16 cellular contexts compared by ENCODE assay signal in the genomic region with DNA sequence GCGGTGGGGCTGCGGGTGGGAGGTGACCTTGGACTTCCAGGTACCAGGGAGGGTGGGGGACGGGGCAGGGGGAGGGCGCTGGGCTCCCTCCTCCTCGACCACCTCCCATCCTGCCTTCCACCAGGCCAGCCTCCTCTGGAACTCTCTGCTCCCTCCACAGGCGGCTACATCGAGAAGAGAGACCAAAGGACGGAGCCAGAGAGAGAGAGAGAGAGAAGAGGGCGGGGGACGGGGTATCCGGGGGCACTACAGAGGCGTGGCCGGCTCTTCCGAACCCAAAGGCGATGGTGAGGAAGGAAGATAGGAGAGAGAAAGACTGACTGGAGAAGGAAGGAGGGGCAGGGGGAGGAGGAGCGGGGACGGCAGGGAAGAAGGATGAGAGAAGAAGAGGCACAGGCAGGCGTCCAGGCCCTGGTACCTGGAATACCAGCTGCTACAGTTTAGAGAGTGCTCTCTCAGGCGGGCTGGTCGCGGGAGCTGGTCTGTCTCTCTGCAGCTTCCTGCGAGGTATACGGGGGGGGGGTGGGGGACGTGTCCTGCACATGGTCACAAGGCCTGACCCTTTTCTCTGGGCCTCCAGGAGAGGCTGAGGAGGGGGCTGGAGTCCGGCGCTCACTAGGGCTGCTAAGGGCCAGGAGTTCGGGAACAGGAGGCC. TPM values are rescaled to one million over a fixed set of nuclear protein-coding genes. Genes with fewer than 3 reads are reported as not detected.
A peak's percentile ranks its signal among the peaks of the same experiment; 100 is the strongest.
DNase-seq lines count a peak whose midpoint lies in the region; ATAC-seq, FAIRE-seq and TF ChIP-seq lines count a peak whose summit lies in the region.
"Had no signal": no experiment of that assay in that cellular context is flagged by ENCODE, and none has a peak within 500 bp of the region (broad histone marks: within the 10 kb centered on the region; RNA-seq: fewer than 3 reads in every experiment).

No MANE protein-coding gene starts in this region.

- peak overlapping the region; percentile 79 for H3K4me2 ChIP-seq in GM23338

- H3K27ac ChIP-seq in CD4-positive, alpha-beta T cell (ENCODE audit: low read depth, low read length), result no peak overlapping the region
- H3K27ac ChIP-seq in GM23338 (ENCODE audit: low read depth), result no peak overlapping the region
- H3K27ac ChIP-seq: transverse colon had no signal

- no peaks in the 10 kb centered on the region for H3K27me3 ChIP-seq in CD4-positive, alpha-beta T cell (ENCODE audit: control insufficient read depth, insufficient read depth, low read length)
- no peaks in the 10 kb centered on the region for H3K27me3 ChIP-seq in GM23338 (ENCODE audit: insufficient read depth)
- no peaks in the 10 kb centered on the region for H3K27me3 ChIP-seq in bronchial epithelial cell (ENCODE audit: control insufficient read depth, insufficient read depth, low read length)
- H3K27me3 ChIP-seq: transverse colon had no signal

- peak overlapping the region; percentile 61 for H3K4me3 ChIP-seq in GM23338
- peak overlapping the region; percentile 1 for H3K4me3 ChIP-seq in bronchial epithelial cell (ENCODE audit: low read depth, low read length)
- H3K4me3 ChIP-seq: GM12878, transverse colon had no signal

- intact Hi-C loops in CD4-positive, alpha-beta T cell (cut with DNase I, micrococcal nuclease), result no loop called here
- intact Hi-C loops in Calu3 (cut with micrococcal nuclease; ENCODE audit: unreplicated experiment), result no loop called here

- H3F3A ChIP-seq in GM23338 (replicated peaks; ENCODE audit: low read depth), result no peaks in the 10 kb centered on the region

- H3K4me1 Mint-ChIP-seq in CD4-positive, alpha-beta T cell (ENCODE audit: low read depth), result peaks cover 4% of the 10 kb centered on the region
- H3K4me1 Mint-ChIP-seq in GM23338 (peaks cover 13% of the 10 kb centered on the region), Calu3 (ENCODE audit: low read depth, unreplicated experiment) (no peaks in the 10 kb centered on the region)

- no peak for FAIRE-seq in bronchial epithelial cell (lab: Jason Lieb, UNC)
- FAIRE-seq: GM12878 had no signal

- H3K27ac Mint-ChIP-seq in CD4-positive, alpha-beta T cell, result no peak overlapping the region
- H3K27ac Mint-ChIP-seq in GM23338 (no peak overlapping the region), Calu3 (ENCODE audit: unreplicated experiment) (no peak overlapping the region)
- H3K27ac Mint-ChIP-seq: naive B cell had no signal

- H3K27me3 Mint-ChIP-seq in CD4-positive, alpha-beta T cell, result no peaks in the 10 kb centered on the region
- H3K27me3 Mint-ChIP-seq in GM23338 (ENCODE audit: insufficient read depth, low read depth, poor library complexity) (peaks cover 5% of the 10 kb centered on the region), Calu3 (ENCODE audit: unreplicated experiment) (no peaks in the 10 kb centered on the region)

- H3K9me3 ChIP-seq in CD4-positive, alpha-beta T cell (ENCODE audit: control insufficient read depth, low read length), result no peaks in the 10 kb centered on the region
- H3K9me3 ChIP-seq: transverse colon had no signal

- H3K4me3 Mint-ChIP-seq in CD4-positive, alpha-beta T cell, result peak overlapping the region; percentile 84
- H3K4me3 Mint-ChIP-seq in GM23338 (peak overlapping the region; percentile 72; the same call in 2 of the 3 replicates), Calu3 (ENCODE audit: low read depth, unreplicated experiment) (no peak overlapping the region)

- DNase-seq in CD4-positive, alpha-beta T cell, result no peak
- DNase-seq in GM23338 (ENCODE audit: low spot score), result peak; percentile 79
- no peak for DNase-seq in bronchial epithelial cell (ENCODE audit: low read depth)
- peak; percentile 62 for DNase-seq in left kidney (ENCODE audit: low read depth, low spot score)
- DNase-seq in T-helper 1 cell, result no peak
- DNase-seq in Calu3, result no peak
- DNase-seq in NOMO-1 treated with dmso at 0.1 percent for 144 hours (lab: John Stamatoyannopoulos, UW; ENCODE audit: unreplicated experiment), result no peak
- DNase-seq: C1 segment of cervical spinal cord, naive B cell, NCI-H2029 treated with DMSO at 0.1 percent for 48 hours, NCI-H774, right cardiac atrium, transverse colon had no signal

- ATAC-seq in CD4-positive, alpha-beta T cell (ENCODE audit: poor library complexity), result peak; percentile 38
- peak; percentile 69 for ATAC-seq in GM23338
- no peak for ATAC-seq in HG02852 (IDR thresholded peaks at IDR 0.05; ENCODE audit: unreplicated experiment)
- ATAC-seq: GM12878, left lobe of liver had no signal

- H3K36me3 ChIP-seq in GM23338 (ENCODE audit: insufficient read depth) (no peaks in the 10 kb centered on the region), bronchial epithelial cell (ENCODE audit: control insufficient read depth, insufficient read depth, low read length) (no peaks in the 10 kb centered on the region)
- H3K36me3 ChIP-seq: transverse colon had no signal

- H2AFZ ChIP-seq in GM23338, result no peak overlapping the region

- no TSS peak for BruUV-seq in Calu3 (replicated peaks; lab: Mats Ljungman, UMichigan)

- no peaks in the 10 kb centered on the region; the same call in 1 of the 2 replicates for H4K20me1 ChIP-seq in GM23338 (replicated peaks; ENCODE audit: insufficient read depth)

- no peaks in the 10 kb centered on the region for H3K9me2 ChIP-seq in GM23338 (ENCODE audit: insufficient read depth)

- TF ChIP-seq CTCF in CD4-positive, alpha-beta T cell (IDR thresholded peaks at IDR 0.05), result no peak
- TF ChIP-seq CTCF in GM23338 (conservative IDR thresholded peaks at IDR 0.05; ENCODE audit: low read depth in 2 of 2), result no peak
- no peak for TF ChIP-seq CTCF in bronchial epithelial cell (IDR thresholded peaks at IDR 0.05; ENCODE audit: insufficient read depth, low read length, severe bottlenecking)
- no peak for TF ChIP-seq CTCF in Calu3 (IDR thresholded peaks at IDR 0.05; ENCODE audit: unreplicated experiment)

- peaks cover 37% of the 10 kb centered on the region for H3K36me3 Mint-ChIP-seq in CD4-positive, alpha-beta T cell (ENCODE audit: low read depth)
- H3K36me3 Mint-ChIP-seq in GM23338 (ENCODE audit: low read depth) (peaks cover 42% of the 10 kb centered on the region), Calu3 (ENCODE audit: insufficient read depth, unreplicated experiment) (no peaks in the 10 kb centered on the region)
- H3K36me3 Mint-ChIP-seq: naive B cell had no signal

- CTCF ChIA-PET in CD4-positive, alpha-beta T cell (lab: Charles Lee), result no interaction called here
- CTCF ChIA-PET in Calu3 (lab: Charles Lee), result interaction anchor here (0.5 kb wide), 1 partner anchor 9 kb away, joined by 3 read pairs; no protein-coding TSS in a partner anchor

- POLR2A ChIA-PET in CD4-positive, alpha-beta T cell (lab: Charles Lee), result no interaction called here

- no peaks in the 10 kb centered on the region for H3K79me2 ChIP-seq in GM23338 (replicated peaks; ENCODE audit: insufficient read depth)

- H3K9me3 Mint-ChIP-seq in CD4-positive, alpha-beta T cell, result no peaks in the 10 kb centered on the region
- H3K9me3 Mint-ChIP-seq in GM23338 (no peaks in the 10 kb centered on the region), Calu3 (ENCODE audit: low read depth, unreplicated experiment) (no peaks in the 10 kb centered on the region)
- H3K9me3 Mint-ChIP-seq: naive B cell had no signal

- H3K4me1 ChIP-seq in GM23338 (ENCODE audit: insufficient read depth), result 0 out of 2 replicates have a peak, but pooled peaks cover 11% of the 10 kb centered on the region

TF ChIP-seq in GM23338, 12 proteins besides CTCF, POLR2A, EP300 and RAD21 (continues in another document):
- TF ChIP-seq POLR2AphosphoS5 (IDR thresholded peaks at IDR 0.05; ENCODE audit: low read depth), result no peak
- no peak for TF ChIP-seq JUNB (IDR thresholded peaks at IDR 0.05; ENCODE audit: unreplicated experiment)
- TF ChIP-seq EZH2 (IDR thresholded peaks at IDR 0.05; ENCODE audit: low read depth, unreplicated experiment), result no peak
- no peak for TF ChIP-seq ZNF331 (CRISPR knock-in tag; IDR thresholded peaks at IDR 0.05; ENCODE audit: low read depth)

RNA-seq across cellular contexts. Expression of gene IGSF9B, which starts 38.0 kb away (rescaled TPM):
- total RNA-seq in CD4-positive, alpha-beta T cell, result 10 to 100 TPM; 24.3 to 27.4 TPM
- total RNA-seq in GM23338 (2014; rRNA removed; shearing (Covaris generic)), result 41.2 and 51.2 TPM in 2 replicates
- polyA plus RNA-seq in GM23338 (2016; fragmentation: Nextera tagmentation; extraction: Ambion mirVana), result 8.7 TPM in 2 replicates
- under 0.01 and 0.38 TPM in 2 replicates for total RNA-seq in bronchial epithelial cell
- 10.2 and 13.2 TPM in 2 replicates for total RNA-seq in Calu3 (2022)

Comparison
In these comparisons a context has a peak if more than half of its experiments do, and no peak if none do; other contexts are left out.
1. DNase-seq: peak in GM23338 (single experiment) and left kidney (single experiment); none in CD4-positive, alpha-beta T cell (0 of 10), bronchial epithelial cell (single experiment), T-helper 1 cell (0 of 5), Calu3 (single experiment) and NOMO-1 treated with dmso at 0.1 percent for 144 hours (single experiment).